Comparison of ENCODE assay signal across 24 cellular contexts in genomic region chr15:73034213-73034612, GRCh38.
"Had no signal": no experiment of that assay in that cellular context is flagged by ENCODE, and none has a peak within 500 bp of the region (broad histone marks: within the 10 kb centered on the region; RNA-seq: fewer than 3 reads in every experiment).

No MANE protein-coding gene starts in this region.

- H3K27me3 ChIP-seq: neural progenitor cell, sigmoid colon, testis, vagina had no signal

- H3K9me3 ChIP-seq: left ventricle myocardium inferior, sigmoid colon, testis, vagina had no signal

- H3K27ac ChIP-seq: foreskin keratinocyte, hepatocyte, left ventricle myocardium inferior, neural progenitor cell, sigmoid colon, testis, vagina had no signal

- H3K4me1 ChIP-seq: foreskin keratinocyte, left ventricle myocardium inferior, neural progenitor cell, sigmoid colon, testis, vagina had no signal

- ATAC-seq: activated CD4-positive, CD25-positive, alpha-beta regulatory T cell treated with anti-CD3 and anti-CD28 coated beads, Interleukin-2, amount 50 U/mL, for 24 hours; activated T-cell treated with anti-CD3 and anti-CD28 coated beads, Interleukin-2, amount 50 U/mL, for 72 hours; foreskin keratinocyte; naive thymus-derived CD4-positive, alpha-beta T cell; stimulated activated memory B cell treated with anti-CD40 and anti-IgM and Interleukin-4, amounts not matched to agents 10 μg/mL and 1 μg/mL and 100 μg/mL, for 72 hours had no signal

- DNase-seq: activated CD4-positive, alpha-beta memory T cell treated with anti-CD3 and anti-CD28 coated beads, Interleukin-2, amount 10 ng/mL, durations not matched to agents 7 days and 5 days; activated CD4-positive, alpha-beta T cell treated with anti-CD3 and anti-CD28 coated beads, Interleukin-2, amount 10 ng/mL, durations not matched to agents 24 days and 14 days; activated effector memory CD4-positive, alpha-beta T cell treated with Interleukin-2 at 50 U/mL for 16 hours; activated naive CD4-positive, alpha-beta T cell treated with anti-CD3 and anti-CD28 coated beads for 36 hours; activated naive CD8-positive, alpha-beta T cell treated with anti-CD3 and anti-CD28 coated beads, Interleukin-2, amount 10 ng/mL, durations not matched to agents 7 days and 5 days; activated T-cell treated with anti-CD3 and anti-CD28 coated beads, Interleukin-2, amount 50 U/mL, for 72 hours; amniotic stem cell; dermis blood vessel endothelial cell; effector CD8-positive, alpha-beta T cell; foreskin keratinocyte; immature natural killer cell; left ventricle myocardium inferior; naive thymus-derived CD4-positive, alpha-beta T cell; retina; sigmoid colon; stimulated activated CD4-positive, alpha-beta T cell treated with anti-CD3 and anti-CD28 coated beads, Interleukin-15, amount 100 ng/mL, for 24 hours; testis; trophoblast cell had no signal

- H3K4me3 ChIP-seq: hepatocyte, left ventricle myocardium inferior, neural progenitor cell, sigmoid colon, smooth muscle cell, testis, vagina had no signal

- H3K36me3 ChIP-seq: left ventricle myocardium inferior, neural progenitor cell, sigmoid colon, vagina had no signal
